ENCODE assay signal across 1 cellular context in genomic region chr16:1918890-1919679, GRCh38.
TF ChIP-seq lines count a peak whose summit lies in the region.

No MANE protein-coding gene starts in this region.

TF ChIP-seq in GM23338, 12 proteins besides CTCF, POLR2A, EP300 and RAD21:
- TF ChIP-seq POLR2AphosphoS5 (IDR thresholded peaks at IDR 0.05; ENCODE audit: low read depth) (no peak), EZH2 (IDR thresholded peaks at IDR 0.05; ENCODE audit: low read depth, unreplicated experiment) (peak; percentile 56)
